Comparison of ENCODE assay signal across 8 cellular contexts in the genomic region with DNA sequence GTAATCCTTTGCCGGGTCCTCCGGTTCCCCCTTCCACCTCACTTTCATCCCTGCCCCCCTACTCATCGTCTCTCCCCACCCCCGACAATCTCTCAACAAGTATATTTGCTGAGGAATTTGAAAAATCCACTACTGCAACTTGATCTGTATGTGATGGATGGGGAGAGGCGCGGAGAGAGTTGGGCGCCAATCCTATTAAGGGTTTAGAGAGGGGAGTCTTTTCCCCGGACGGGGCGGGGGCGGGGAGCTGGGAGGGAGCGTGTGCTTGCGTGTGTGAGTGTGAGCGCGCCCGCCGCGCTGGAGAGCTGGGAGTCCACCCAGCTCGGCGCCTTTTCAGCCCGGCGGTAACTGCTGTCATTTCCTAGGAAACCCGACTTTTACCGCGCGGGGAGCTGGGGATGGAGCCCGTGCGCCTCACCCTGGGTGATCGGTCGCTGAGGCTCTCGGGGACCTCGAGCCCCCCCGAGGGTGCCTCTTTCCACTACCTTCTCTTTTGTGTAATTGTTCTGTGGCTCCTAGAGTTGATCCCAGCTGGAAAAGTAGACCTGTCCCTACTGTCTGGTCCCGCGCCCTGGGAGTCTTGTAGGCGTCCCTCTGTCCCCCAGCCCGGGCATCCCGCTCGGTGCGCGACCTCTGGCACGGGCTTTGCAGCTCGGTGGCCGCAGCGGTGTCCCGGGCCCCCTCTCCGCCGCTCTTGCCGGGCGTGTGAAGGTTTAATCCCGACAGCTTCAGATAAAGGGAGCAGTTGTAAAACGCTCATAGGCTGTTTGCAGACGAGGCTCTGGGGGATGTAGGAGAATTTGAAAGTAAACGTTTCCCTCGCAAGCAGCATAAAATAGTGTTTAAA. TPM values are rescaled to one million over a fixed set of nuclear protein-coding genes. Genes with fewer than 3 reads are reported as not detected.
DNase-seq lines count a peak whose midpoint lies in the region; ATAC-seq and TF ChIP-seq lines count a peak whose summit lies in the region.

No MANE protein-coding gene starts in this region.

- H3K27me3 ChIP-seq in AG04450 (ENCODE audit: control insufficient read depth, insufficient read depth, low read length) = no peaks in the 10 kb centered on the region
- no peaks in the 10 kb centered on the region for H3K27me3 ChIP-seq in adipocyte (replicated peaks; ENCODE audit: control insufficient read depth, insufficient read depth, low read length)
- no peaks in the 10 kb centered on the region for H3K27me3 ChIP-seq in iPS-15b (ENCODE audit: control insufficient read depth, insufficient read depth, low read length)

- H3K27ac ChIP-seq in AG04450 (ENCODE audit: low read depth, low read length) (peak overlapping the region; percentile 91), skin epidermis (peak overlapping the region in 14 of 21 experiments; percentile 13 to 91 (median 70))

- POLR2A ChIA-PET in AG04450 (lab: Yijun Ruan, JAX) = interaction anchor here (0.6 to 2.8 kb wide), 16 partner anchors 8 to 338 kb away, joined by 3 to 47 read pairs (median 4); no protein-coding TSS in a partner anchor
- POLR2A ChIA-PET in HEK293T (lab: Yijun Ruan, JAX) = interaction anchor here (0.9 to 1.8 kb wide), 15 partner anchors 8 to 338 kb away, joined by 3 to 10 read pairs (median 3); no protein-coding TSS in a partner anchor

- H3K4me1 ChIP-seq in adipocyte (ENCODE audit: control insufficient read depth, insufficient read depth, low read length) (peaks cover 45% of the 10 kb centered on the region), iPS-15b (ENCODE audit: control insufficient read depth, insufficient read depth, low read length) (peaks cover 24% of the 10 kb centered on the region)

- no peak for TF ChIP-seq CTCF in AG04450 (IDR thresholded peaks at IDR 0.05; ENCODE audit: low read depth, low read length)

- H3K36me3 ChIP-seq in adipocyte (ENCODE audit: control insufficient read depth, insufficient read depth, low read length, severe bottlenecking) (no peaks in the 10 kb centered on the region), iPS-15b (ENCODE audit: control insufficient read depth, insufficient read depth, low read length) (no peaks in the 10 kb centered on the region)

- peak overlapping the region; percentile 85 for H3K9ac ChIP-seq in adipocyte (ENCODE audit: low read length)
- peak overlapping the region; percentile 76 for H3K9ac ChIP-seq in iPS-15b (ENCODE audit: low read depth, low read length)

- H3K4me3 ChIP-seq in AG04450 (ENCODE audit: low read depth, low read length) (peak overlapping the region; percentile 84), adipocyte (ENCODE audit: low read length) (peak overlapping the region; percentile 80), iPS-15b (ENCODE audit: low read depth, low read length) (peak overlapping the region; percentile 85), skin epidermis (peak overlapping the region; percentile 24 to 56 (median 42))

- CTCF ChIA-PET in AG04450 (lab: Charles Lee) = interaction anchor here (0.6 to 2.5 kb wide), 8 partner anchors 15 to 396 kb away, joined by 3 to 11 read pairs (median 4); no protein-coding TSS in a partner anchor
- CTCF ChIA-PET in HEK293T (lab: Yijun Ruan, JAX) = interaction anchor here (0.6 to 1.7 kb wide), 5 partner anchors 21 to 619 kb away, joined by 3 to 4 read pairs (median 3); no protein-coding TSS in a partner anchor

- no peak for ATAC-seq in GM19324 (IDR thresholded peaks at IDR 0.05; ENCODE audit: low FRiP score, unreplicated experiment)

- peak; percentile 81 for DNase-seq in AG04450 (ENCODE audit: low read depth, low spot score)
- DNase-seq in HEK293T (ENCODE audit: extremely low spot score) = peak; percentile 52
- peak; percentile 94 for DNase-seq in adipocyte (ENCODE audit: low read depth)
- no peak for DNase-seq in activated CD4-positive, CD25-positive, alpha-beta regulatory T cell (lab: John Stamatoyannopoulos, UW)
- DNase-seq in activated T-cell treated with anti-CD3 and anti-CD28 coated beads, Interleukin-2, amount 50 U/mL, for 1 hour = no peak

- H3K9me3 ChIP-seq in AG04450 (ENCODE audit: control insufficient read depth, insufficient read depth, low read length) (peaks cover 8% of the 10 kb centered on the region; the same call in 1 of the 2 replicates), adipocyte (ENCODE audit: control insufficient read depth, low read length) (no peaks in the 10 kb centered on the region), iPS-15b (ENCODE audit: control insufficient read depth, insufficient read depth, low read length) (no peaks in the 10 kb centered on the region)

TF ChIP-seq in HEK293T, 16 proteins besides CTCF, POLR2A, EP300 and RAD21:
- no peak for TF ChIP-seq ELF4 (IDR thresholded peaks at IDR 0.05)
- TF ChIP-seq, protein P1, sequence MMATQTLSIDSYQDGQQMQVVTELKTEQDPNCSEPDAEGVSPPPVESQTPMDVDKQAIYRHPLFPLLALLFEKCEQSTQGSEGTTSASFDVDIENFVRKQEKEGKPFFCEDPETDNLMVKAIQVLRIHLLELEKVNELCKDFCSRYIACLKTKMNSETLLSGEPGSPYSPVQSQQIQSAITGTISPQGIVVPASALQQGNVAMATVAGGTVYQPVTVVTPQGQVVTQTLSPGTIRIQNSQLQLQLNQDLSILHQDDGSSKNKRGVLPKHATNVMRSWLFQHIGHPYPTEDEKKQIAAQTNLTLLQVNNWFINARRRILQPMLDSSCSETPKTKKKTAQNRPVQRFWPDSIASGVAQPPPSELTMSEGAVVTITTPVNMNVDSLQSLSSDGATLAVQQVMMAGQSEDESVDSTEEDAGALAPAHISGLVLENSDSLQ (IDR thresholded peaks at IDR 0.05) = 0 out of 2 replicates have a peak, but pooled peaks have one; percentile 9

RNA-seq across cellular contexts. Expression of gene GLI2, which starts 1.5 kb away (rescaled TPM):
- polyA plus RNA-seq in AG04450 (2011; rRNA removed) = 5.2 and 8.4 TPM in 2 replicates
- 7.8 and 11.5 TPM in 2 replicates for polyA minus RNA-seq in AG04450 (2011; rRNA and poly(A)+ RNA removed)

Comparison
In these comparisons a context has a peak if more than half of its experiments do, and no peak if none do; other contexts are left out.
1. DNase-seq: peak in AG04450 (single experiment), HEK293T (single experiment) and adipocyte (single experiment); none in activated CD4-positive, CD25-positive, alpha-beta regulatory T cell (0 of 4) and activated T-cell treated with anti-CD3 and anti-CD28 coated beads, Interleukin-2, amount 50 U/mL, for 1 hour (single experiment).
2. Peak in every context shown above with its lines, with median percentiles within 50 percentile points of each other: H3K4me3 ChIP-seq.